ENCODE assay signal across 1 cellular context in genomic region chr11:1834132-1834610, GRCh38.
TF ChIP-seq lines count a peak whose summit lies in the region.

No MANE protein-coding gene starts in this region.

TF ChIP-seq in HepG2, 621 proteins besides CTCF, POLR2A, EP300 and RAD21 (continued from another document):
- TF ChIP-seq ZNF253 (CRISPR knock-in tag; IDR thresholded peaks at IDR 0.05; ENCODE audit: borderline replicate concordance) (0 out of 2 replicates have a peak, but pooled peaks have one; percentile 38), ZNF891 (CRISPR knock-in tag; IDR thresholded peaks at IDR 0.05) (0 out of 2 replicates have a peak, but pooled peaks have one; percentile 30), ETV5 (CRISPR knock-in tag; IDR thresholded peaks at IDR 0.05; ENCODE audit: borderline replicate concordance) (0 out of 2 replicates have a peak, but pooled peaks have one; percentile 8), ZNF235 (CRISPR knock-in tag; IDR thresholded peaks at IDR 0.05; ENCODE audit: borderline replicate concordance) (no peak), TFAP4 (IDR thresholded peaks at IDR 0.05; ENCODE audit: borderline replicate concordance, low read depth) (peak; percentile 56; the same call in 1 of the 2 replicates), ZFP41 (CRISPR knock-in tag; IDR thresholded peaks at IDR 0.05; ENCODE audit: borderline replicate concordance) (no peak), ZNF792 (CRISPR knock-in tag; IDR thresholded peaks at IDR 0.05) (peak; percentile 57; the same call in 1 of the 2 replicates), TP53 (CRISPR knock-in tag; conservative IDR thresholded peaks at IDR 0.05) (no peak), ZNF510 (CRISPR knock-in tag; IDR thresholded peaks at IDR 0.05; ENCODE audit: low read depth) (no peak), PHF21A (CRISPR knock-in tag; IDR thresholded peaks at IDR 0.05) (peak; percentile 66; the same call in 1 of the 2 replicates), MXD3 (CRISPR knock-in tag; IDR thresholded peaks at IDR 0.05) (0 out of 2 replicates have a peak, but pooled peaks have one; percentile 53), SAP130 (CRISPR knock-in tag; IDR thresholded peaks at IDR 0.05; ENCODE audit: low read depth) (peak; percentile 45), MIER3 (CRISPR knock-in tag; IDR thresholded peaks at IDR 0.05; ENCODE audit: borderline replicate concordance) (peak; percentile 32; the same call in 1 of the 2 replicates), ZNF687 (CRISPR knock-in tag; IDR thresholded peaks at IDR 0.05) (peak; percentile 100), MAX (IDR thresholded peaks at IDR 0.05) (peak; percentile 84), AGO1 (IDR thresholded peaks at IDR 0.05; ENCODE audit: low read depth, low read length, poor library complexity, severe bottlenecking) (no peak), ZNF484 (CRISPR knock-in tag; IDR thresholded peaks at IDR 0.05; ENCODE audit: borderline replicate concordance, low read depth) (no peak), KAT2B (IDR thresholded peaks at IDR 0.05; ENCODE audit: borderline replicate concordance, low read depth, low read length) (no peak), ZNF589 (CRISPR knock-in tag; conservative IDR thresholded peaks at IDR 0.05) (0 out of 2 replicates have a peak, but pooled peaks have one; percentile 43), ZNF580 (CRISPR knock-in tag; IDR thresholded peaks at IDR 0.05; ENCODE audit: borderline replicate concordance, low read depth) (no peak; the same call in 1 of the 2 replicates), ZBTB34 (CRISPR knock-in tag; IDR thresholded peaks at IDR 0.05) (peak; percentile 65; the same call in 1 of the 2 replicates), ZBTB38 (CRISPR knock-in tag; IDR thresholded peaks at IDR 0.05) (peak; percentile 81), PBX2 (CRISPR knock-in tag; IDR thresholded peaks at IDR 0.05) (no peak), ZNF605 (CRISPR knock-in tag; IDR thresholded peaks at IDR 0.05) (peak; percentile 63; the same call in 1 of the 2 replicates), HNRNPL (IDR thresholded peaks at IDR 0.05; ENCODE audit: low read depth, low read length) (0 out of 2 replicates have a peak, but pooled peaks have one; percentile 42), NFKB2 (CRISPR knock-in tag; IDR thresholded peaks at IDR 0.05; ENCODE audit: borderline replicate concordance) (0 out of 2 replicates have a peak, but pooled peaks have one; percentile 64), FUBP1 (CRISPR knock-in tag; IDR thresholded peaks at IDR 0.05; ENCODE audit: borderline replicate concordance) (no peak), ZBTB3 (CRISPR knock-in tag; IDR thresholded peaks at IDR 0.05; ENCODE audit: borderline replicate concordance, low read depth) (no peak), GABPB1 (CRISPR knock-in tag; IDR thresholded peaks at IDR 0.05) (peak; percentile 53; the same call in 1 of the 2 replicates), YY1 (IDR thresholded peaks at IDR 0.05; ENCODE audit: insufficient read depth, insufficient replicate concordance, low read depth, low read length) (no peak), ZNF292 (CRISPR knock-in tag; IDR thresholded peaks at IDR 0.05; ENCODE audit: borderline replicate concordance, low read depth) (0 out of 2 replicates have a peak, but pooled peaks have one; percentile 32), ZBTB43 (CRISPR knock-in tag; conservative IDR thresholded peaks at IDR 0.05) (no peak), ZNF274 (CRISPR knock-in tag; IDR thresholded peaks at IDR 0.05) (peak; percentile 87), KDM2A (CRISPR knock-in tag; IDR thresholded peaks at IDR 0.05; ENCODE audit: borderline replicate concordance, low read depth) (0 out of 2 replicates have a peak, but pooled peaks have one; percentile 23), ZNF205 (CRISPR knock-in tag; IDR thresholded peaks at IDR 0.05) (0 out of 2 replicates have a peak, but pooled peaks have one; percentile 52), ZNF704 (CRISPR knock-in tag; IDR thresholded peaks at IDR 0.05; ENCODE audit: borderline replicate concordance) (no peak), ZNF530 (CRISPR knock-in tag; IDR thresholded peaks at IDR 0.05; ENCODE audit: low read depth) (no peak), TARDBP (CRISPR knock-in tag; IDR thresholded peaks at IDR 0.05) (peak; percentile 34; the same call in 1 of the 2 replicates), CREBL2 (CRISPR knock-in tag; IDR thresholded peaks at IDR 0.05; ENCODE audit: borderline replicate concordance) (no peak), SP2 (CRISPR knock-in tag; IDR thresholded peaks at IDR 0.05) (peak; percentile 47; the same call in 1 of the 2 replicates)
